31 cellular contexts compared by ENCODE assay signal in the genomic region with DNA sequence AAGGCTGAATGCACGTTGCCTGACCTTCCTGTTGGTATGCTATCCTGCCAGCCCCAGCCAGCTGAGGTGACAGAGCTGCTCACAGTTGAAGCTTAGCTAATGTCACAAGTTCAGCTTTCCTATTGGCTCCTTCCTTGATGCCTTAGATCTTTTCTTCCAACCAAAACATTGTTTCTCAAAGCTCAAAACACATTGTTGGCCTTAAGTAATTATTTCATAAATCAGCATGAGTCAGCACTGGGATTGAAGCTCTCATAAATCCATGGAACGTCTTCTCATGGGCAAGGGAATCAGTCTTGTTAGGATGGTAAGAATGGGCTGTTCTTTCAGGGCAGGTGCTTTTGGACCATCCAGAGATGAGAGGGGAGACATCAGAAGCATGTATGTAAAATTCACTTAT.
DNase-seq lines count a peak whose midpoint lies in the region; ATAC-seq, FAIRE-seq and TF ChIP-seq lines count a peak whose summit lies in the region.
"Had no signal": no experiment of that assay in that cellular context is flagged by ENCODE, and none has a peak within 500 bp of the region (broad histone marks: within the 10 kb centered on the region; RNA-seq: fewer than 3 reads in every experiment).

No MANE protein-coding gene starts in this region.

- DNase-seq in GM23338 (ENCODE audit: low spot score) (no peak), T-helper 17 cell (no peak), foreskin fibroblast (peak; percentile 1 to 10), urothelium cell line (ENCODE audit: low spot score) (no peak), cerebellum (ENCODE audit: low spot score) (no peak), mesenteric fat pad (ENCODE audit: low spot score) (no peak), HCEC 1CT (no peak)
- DNase-seq: activated CD4-positive, alpha-beta T cell treated with anti-CD3 and anti-CD28 coated beads, Interleukin-2, amount 10 ng/mL, durations not matched to agents 7 days and 5 days; activated gamma-delta T cell treated with Interleukin-2 at 50 U/mL for 16 hours; activated T-cell treated with anti-CD3 and anti-CD28 coated beads, Interleukin-2, amount 50 U/mL, for 24 hours; cortex of kidney; DMS153; effector memory CD8-positive, alpha-beta T cell; erythroblast; kidney glomerular epithelial cell; naive thymus-derived CD8-positive, alpha-beta T cell; NCI-H1048; NCI-H446; occipital lobe; stimulated activated naive CD8-positive, alpha-beta T cell treated with anti-CD3 and anti-CD28 coated beads, Interleukin-15, amount 100 ng/mL, for 72 hours; T-cell had no signal

- no peak overlapping the region for H3K4me2 ChIP-seq in GM23338
- H3K4me2 ChIP-seq: BLaER1, smooth muscle cell had no signal

- H3K36me3 Mint-ChIP-seq in GM23338 (ENCODE audit: low read depth): no peaks in the 10 kb centered on the region; the same call in 2 of the 3 replicates
- H3K36me3 Mint-ChIP-seq in T-helper 17 cell (ENCODE audit: low read depth): peaks cover 5% of the 10 kb centered on the region

- H3K9me3 Mint-ChIP-seq in GM23338: no peaks in the 10 kb centered on the region
- H3K9me3 Mint-ChIP-seq: activated CD4-positive, alpha-beta T cell treated with anti-CD3 and anti-CD28 coated beads, Interleukin-2, amount 10 ng/mL, durations not matched to agents 7 days and 5 days; activated T-cell treated with anti-CD3 and anti-CD28 coated beads, Interleukin-2, amount 50 U/mL, for 24 hours; effector memory CD8-positive, alpha-beta T cell; naive thymus-derived CD8-positive, alpha-beta T cell; stimulated activated naive CD8-positive, alpha-beta T cell treated with anti-CD3 and anti-CD28 coated beads, Interleukin-15, amount 100 ng/mL, for 72 hours; T-cell; WTC11 had no signal

- H3K4me1 Mint-ChIP-seq in GM23338: no peaks in the 10 kb centered on the region
- peaks cover 11% of the 10 kb centered on the region for H3K4me1 Mint-ChIP-seq in T-helper 17 cell
- H3K4me1 Mint-ChIP-seq: WTC11 had no signal

- H3K4me3 Mint-ChIP-seq in GM23338: no peak overlapping the region
- no peak overlapping the region for H3K4me3 Mint-ChIP-seq in T-helper 17 cell
- H3K4me3 Mint-ChIP-seq: activated CD4-positive, alpha-beta T cell treated with anti-CD3 and anti-CD28 coated beads, Interleukin-2, amount 10 ng/mL, durations not matched to agents 7 days and 5 days; activated T-cell treated with anti-CD3 and anti-CD28 coated beads, Interleukin-2, amount 50 U/mL, for 24 hours; effector memory CD8-positive, alpha-beta T cell; naive thymus-derived CD8-positive, alpha-beta T cell; stimulated activated naive CD8-positive, alpha-beta T cell treated with anti-CD3 and anti-CD28 coated beads, Interleukin-15, amount 100 ng/mL, for 72 hours; T-cell; WTC11 had no signal

- no peaks in the 10 kb centered on the region for H4K20me1 ChIP-seq in GM23338 (replicated peaks; ENCODE audit: insufficient read depth)
- H4K20me1 ChIP-seq: BLaER1 had no signal

- no peaks in the 10 kb centered on the region for H3K79me2 ChIP-seq in GM23338 (replicated peaks; ENCODE audit: insufficient read depth)

- no peak overlapping the region for H3K27ac ChIP-seq in GM23338 (ENCODE audit: low read depth)
- H3K27ac ChIP-seq: BLaER1, gastroesophageal sphincter, RWPE1, thoracic aorta, vagina had no signal

- no peaks in the 10 kb centered on the region for H3K36me3 ChIP-seq in GM23338 (ENCODE audit: insufficient read depth)
- H3K36me3 ChIP-seq: HAP-1 had no signal

- no peaks in the 10 kb centered on the region for H3K9me3 ChIP-seq in T-helper 17 cell (ENCODE audit: control insufficient read depth, low read length, poor library complexity, severe bottlenecking)
- H3K9me3 ChIP-seq: BLaER1, gastroesophageal sphincter, HAP-1, thoracic aorta, vagina had no signal

- no peak overlapping the region for H2AFZ ChIP-seq in GM23338

- ATAC-seq in GM23338 (no peak), T-helper 17 cell (no peak)
- ATAC-seq: effector memory CD8-positive, alpha-beta T cell; gastroesophageal sphincter; HepG2; naive thymus-derived CD8-positive, alpha-beta T cell; stimulated activated naive CD8-positive, alpha-beta T cell treated with anti-CD3 and anti-CD28 coated beads, Interleukin-15, amount 100 ng/mL, for 72 hours; T-cell; WTC11 had no signal

- peak overlapping the region; percentile 32; the same call in 1 of the 2 replicates for H3K27ac Mint-ChIP-seq in GM23338
- peak overlapping the region; percentile 69 for H3K27ac Mint-ChIP-seq in T-helper 17 cell
- H3K27ac Mint-ChIP-seq: activated CD4-positive, alpha-beta T cell treated with anti-CD3 and anti-CD28 coated beads, Interleukin-2, amount 10 ng/mL, durations not matched to agents 7 days and 5 days; activated T-cell treated with anti-CD3 and anti-CD28 coated beads, Interleukin-2, amount 50 U/mL, for 24 hours had no signal

- H3K4me3 ChIP-seq in GM23338: no peak overlapping the region
- no peak overlapping the region for H3K4me3 ChIP-seq in foreskin fibroblast (ENCODE audit: low read depth in 1 of 2, low read length in 2 of 2)
- H3K4me3 ChIP-seq: BLaER1, gastroesophageal sphincter, HAP-1, smooth muscle cell, thoracic aorta, vagina had no signal

- peak; percentile 44 for FAIRE-seq in urothelium cell line (lab: Jason Lieb, UNC)
- FAIRE-seq: astrocyte, HepG2 had no signal

- H3K9me2 ChIP-seq in GM23338 (ENCODE audit: insufficient read depth): no peaks in the 10 kb centered on the region

- H3K27me3 Mint-ChIP-seq in GM23338 (ENCODE audit: insufficient read depth, low read depth, poor library complexity) (no peaks in the 10 kb centered on the region), T-helper 17 cell (no peaks in the 10 kb centered on the region)
- H3K27me3 Mint-ChIP-seq: activated CD4-positive, alpha-beta T cell treated with anti-CD3 and anti-CD28 coated beads, Interleukin-2, amount 10 ng/mL, durations not matched to agents 7 days and 5 days; activated T-cell treated with anti-CD3 and anti-CD28 coated beads, Interleukin-2, amount 50 U/mL, for 24 hours; effector memory CD8-positive, alpha-beta T cell; naive thymus-derived CD8-positive, alpha-beta T cell; stimulated activated naive CD8-positive, alpha-beta T cell treated with anti-CD3 and anti-CD28 coated beads, Interleukin-15, amount 100 ng/mL, for 72 hours; T-cell had no signal

- no peaks in the 10 kb centered on the region for H3F3A ChIP-seq in GM23338 (replicated peaks; ENCODE audit: low read depth)

- TF ChIP-seq CTCF in GM23338 (conservative IDR thresholded peaks at IDR 0.05; ENCODE audit: low read depth in 2 of 2): no peak
- TF ChIP-seq CTCF in foreskin fibroblast (IDR thresholded peaks at IDR 0.05; ENCODE audit: low read depth, low read length): no peak

- no peaks in the 10 kb centered on the region for H3K4me1 ChIP-seq in GM23338 (ENCODE audit: insufficient read depth)
- H3K4me1 ChIP-seq: HAP-1 had no signal

- no peaks in the 10 kb centered on the region for H3K27me3 ChIP-seq in GM23338 (ENCODE audit: insufficient read depth)
- H3K27me3 ChIP-seq: BLaER1, gastroesophageal sphincter, vagina had no signal

TF ChIP-seq in GM23338, 12 proteins besides CTCF, POLR2A, EP300 and RAD21 (continues in another document):
- TF ChIP-seq NANOG (IDR thresholded peaks at IDR 0.05; ENCODE audit: borderline replicate concordance) (no peak), ZNF331 (CRISPR knock-in tag; IDR thresholded peaks at IDR 0.05; ENCODE audit: low read depth) (no peak), ZNF114 (CRISPR knock-in tag; IDR thresholded peaks at IDR 0.05) (no peak), POLR2AphosphoS5 (IDR thresholded peaks at IDR 0.05; ENCODE audit: low read depth) (no peak), EZH2phosphoT487 (IDR thresholded peaks at IDR 0.05; ENCODE audit: unreplicated experiment) (no peak)

Comparison
In these comparisons a context has a peak if more than half of its experiments do, and no peak if none do; other contexts are left out.
1. DNase-seq: peak in foreskin fibroblast (2 of 2); none in GM23338 (single experiment), T-helper 17 cell (0 of 3), urothelium cell line (single experiment), cerebellum (single experiment), mesenteric fat pad (single experiment) and HCEC 1CT (single experiment).